1 cellular context compared by ENCODE assay signal in the genomic region with DNA sequence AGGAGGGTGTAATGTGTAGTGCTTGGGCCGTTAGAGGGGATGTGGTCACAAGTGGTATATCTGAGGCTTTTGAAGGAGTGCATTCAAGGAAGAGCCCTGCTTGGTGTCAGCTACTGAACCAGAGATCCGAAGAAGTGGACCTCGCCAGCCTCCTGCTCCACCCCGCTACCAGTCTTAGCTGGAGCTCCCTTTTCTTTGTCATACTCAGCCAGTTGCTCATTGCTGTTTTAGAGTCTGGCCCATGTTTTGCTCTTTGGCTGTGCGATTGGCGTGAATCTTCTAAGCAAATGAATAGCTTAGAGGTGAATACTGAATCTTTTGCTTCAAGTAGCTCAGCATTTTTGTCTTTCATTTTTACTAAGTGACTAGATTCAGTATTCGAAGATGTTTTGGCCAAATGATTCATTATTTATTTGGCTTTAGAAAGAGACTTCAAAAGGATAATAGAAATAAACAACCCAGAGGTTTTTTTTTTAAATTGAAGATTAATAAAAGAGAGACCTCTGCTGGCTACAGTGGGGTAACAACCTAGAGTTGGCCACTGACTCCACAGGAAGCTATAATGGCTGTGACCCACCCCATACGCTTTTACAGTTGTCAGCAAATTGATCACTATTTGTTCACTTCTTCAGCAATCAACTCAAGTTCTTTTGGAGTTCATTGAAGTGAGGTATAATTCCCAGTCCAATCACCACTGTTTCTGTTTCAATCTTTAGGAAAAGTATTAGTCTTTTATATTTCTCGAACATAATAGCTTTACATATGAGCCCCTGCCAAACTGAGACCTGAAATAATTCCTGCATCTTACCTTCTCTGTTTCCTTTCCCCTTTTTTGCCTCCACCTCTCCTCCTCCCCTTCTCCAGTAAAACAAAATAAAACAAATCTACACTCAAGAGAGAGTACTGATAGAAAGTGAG.
TF ChIP-seq lines count a peak whose summit lies in the region.

No MANE protein-coding gene starts in this region.

TF ChIP-seq in GM12878, 131 proteins besides CTCF, POLR2A, EP300 and RAD21:
- TF ChIP-seq ASH2L (IDR thresholded peaks at IDR 0.05; ENCODE audit: borderline replicate concordance, low read depth) (no peak), RUNX3 (IDR thresholded peaks at IDR 0.05; ENCODE audit: low read length) (peak; percentile 91), NFIC (IDR thresholded peaks at IDR 0.05; ENCODE audit: low read depth, low read length) (peak; percentile 70), STAT3 (IDR thresholded peaks at IDR 0.05; ENCODE audit: low read depth, low read length) (no peak), KDM1A (IDR thresholded peaks at IDR 0.05; ENCODE audit: borderline replicate concordance) (no peak), SRF (IDR thresholded peaks at IDR 0.05; ENCODE audit: low read depth in 2 of 2, low read length in 2 of 2) (no peak), IKZF2 (IDR thresholded peaks at IDR 0.05) (peak in 1 of 2 experiments; percentile 43; a peak in 3 of 4 replicates), IKZF1 (conservative IDR thresholded peaks at IDR 0.05) (peak; percentile 59), ZNF207 (IDR thresholded peaks at IDR 0.05; ENCODE audit: borderline replicate concordance) (peak; percentile 64; the same call in 1 of the 2 replicates), FOXM1 (IDR thresholded peaks at IDR 0.05; ENCODE audit: low read depth, low read length) (0 out of 2 replicates have a peak, but pooled peaks have one; percentile 58), CBFB (IDR thresholded peaks at IDR 0.05; ENCODE audit: low read depth) (0 out of 2 replicates have a peak, but pooled peaks have one; percentile 16), POLR2AphosphoS5 (IDR thresholded peaks at IDR 0.05; ENCODE audit: low read length) (peak; percentile 55; the same call in 1 of the 2 replicates), SREBF2 (IDR thresholded peaks at IDR 0.05; ENCODE audit: low read length) (no peak), WRNIP1 (IDR thresholded peaks at IDR 0.05; ENCODE audit: borderline replicate concordance, low read depth, low read length) (no peak), BCL11A (IDR thresholded peaks at IDR 0.05; ENCODE audit: low read depth, low read length) (peak; percentile 26; the same call in 1 of the 2 replicates), SMAD1 (IDR thresholded peaks at IDR 0.05; ENCODE audit: low read depth, partially characterized antibody) (peak; percentile 25), SUPT20H (IDR thresholded peaks at IDR 0.05; ENCODE audit: borderline replicate concordance, control insufficient read depth, low read depth, low read length) (no peak), CREM (IDR thresholded peaks at IDR 0.05; ENCODE audit: low read depth) (0 out of 2 replicates have a peak, but pooled peaks have one; percentile 26), ZNF384 (IDR thresholded peaks at IDR 0.05; ENCODE audit: borderline replicate concordance, low read depth, low read length) (peak; percentile 83), PML (IDR thresholded peaks at IDR 0.05; ENCODE audit: low read length) (0 out of 2 replicates have a peak, but pooled peaks have one; percentile 50), CBX5 (IDR thresholded peaks at IDR 0.05; ENCODE audit: low read depth) (no peak), TAF1 (IDR thresholded peaks at IDR 0.05; ENCODE audit: borderline replicate concordance, low read depth, low read length) (0 out of 2 replicates have a peak, but pooled peaks have one; percentile 37), RB1 (IDR thresholded peaks at IDR 0.05; ENCODE audit: borderline replicate concordance) (peak; percentile 62; the same call in 1 of the 2 replicates), YY1 (IDR thresholded peaks at IDR 0.05; ENCODE audit: low read depth, low read length) (peak; percentile 50; the same call in 1 of the 2 replicates), ATF7 (IDR thresholded peaks at IDR 0.05; ENCODE audit: low read depth) (peak; percentile 4; the same call in 1 of the 2 replicates), STAT1 (conservative IDR thresholded peaks at IDR 0.05) (peak; percentile 31; the same call in 1 of the 2 replicates), CHD1 (IDR thresholded peaks at IDR 0.05; ENCODE audit: low read depth, low read length) (no peak), HCFC1 (IDR thresholded peaks at IDR 0.05; ENCODE audit: low read length) (no peak), MTA3 (IDR thresholded peaks at IDR 0.05; ENCODE audit: borderline replicate concordance, low read length) (peak; percentile 59; the same call in 1 of the 2 replicates)
- TF ChIP-seq, protein P1, sequence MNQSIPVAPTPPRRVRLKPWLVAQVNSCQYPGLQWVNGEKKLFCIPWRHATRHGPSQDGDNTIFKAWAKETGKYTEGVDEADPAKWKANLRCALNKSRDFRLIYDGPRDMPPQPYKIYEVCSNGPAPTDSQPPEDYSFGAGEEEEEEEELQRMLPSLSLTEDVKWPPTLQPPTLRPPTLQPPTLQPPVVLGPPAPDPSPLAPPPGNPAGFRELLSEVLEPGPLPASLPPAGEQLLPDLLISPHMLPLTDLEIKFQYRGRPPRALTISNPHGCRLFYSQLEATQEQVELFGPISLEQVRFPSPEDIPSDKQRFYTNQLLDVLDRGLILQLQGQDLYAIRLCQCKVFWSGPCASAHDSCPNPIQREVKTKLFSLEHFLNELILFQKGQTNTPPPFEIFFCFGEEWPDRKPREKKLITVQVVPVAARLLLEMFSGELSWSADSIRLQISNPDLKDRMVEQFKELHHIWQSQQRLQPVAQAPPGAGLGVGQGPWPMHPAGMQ (IDR thresholded peaks at IDR 0.05; ENCODE audit: borderline replicate concordance): no peak
- TF ChIP-seq, protein P2, sequence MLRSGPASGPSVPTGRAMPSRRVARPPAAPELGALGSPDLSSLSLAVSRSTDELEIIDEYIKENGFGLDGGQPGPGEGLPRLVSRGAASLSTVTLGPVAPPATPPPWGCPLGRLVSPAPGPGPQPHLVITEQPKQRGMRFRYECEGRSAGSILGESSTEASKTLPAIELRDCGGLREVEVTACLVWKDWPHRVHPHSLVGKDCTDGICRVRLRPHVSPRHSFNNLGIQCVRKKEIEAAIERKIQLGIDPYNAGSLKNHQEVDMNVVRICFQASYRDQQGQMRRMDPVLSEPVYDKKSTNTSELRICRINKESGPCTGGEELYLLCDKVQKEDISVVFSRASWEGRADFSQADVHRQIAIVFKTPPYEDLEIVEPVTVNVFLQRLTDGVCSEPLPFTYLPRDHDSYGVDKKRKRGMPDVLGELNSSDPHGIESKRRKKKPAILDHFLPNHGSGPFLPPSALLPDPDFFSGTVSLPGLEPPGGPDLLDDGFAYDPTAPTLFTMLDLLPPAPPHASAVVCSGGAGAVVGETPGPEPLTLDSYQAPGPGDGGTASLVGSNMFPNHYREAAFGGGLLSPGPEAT (IDR thresholded peaks at IDR 0.05; ENCODE audit: low read depth): 0 out of 2 replicates have a peak, but pooled peaks have one; percentile 17
- TF ChIP-seq, protein P3, sequence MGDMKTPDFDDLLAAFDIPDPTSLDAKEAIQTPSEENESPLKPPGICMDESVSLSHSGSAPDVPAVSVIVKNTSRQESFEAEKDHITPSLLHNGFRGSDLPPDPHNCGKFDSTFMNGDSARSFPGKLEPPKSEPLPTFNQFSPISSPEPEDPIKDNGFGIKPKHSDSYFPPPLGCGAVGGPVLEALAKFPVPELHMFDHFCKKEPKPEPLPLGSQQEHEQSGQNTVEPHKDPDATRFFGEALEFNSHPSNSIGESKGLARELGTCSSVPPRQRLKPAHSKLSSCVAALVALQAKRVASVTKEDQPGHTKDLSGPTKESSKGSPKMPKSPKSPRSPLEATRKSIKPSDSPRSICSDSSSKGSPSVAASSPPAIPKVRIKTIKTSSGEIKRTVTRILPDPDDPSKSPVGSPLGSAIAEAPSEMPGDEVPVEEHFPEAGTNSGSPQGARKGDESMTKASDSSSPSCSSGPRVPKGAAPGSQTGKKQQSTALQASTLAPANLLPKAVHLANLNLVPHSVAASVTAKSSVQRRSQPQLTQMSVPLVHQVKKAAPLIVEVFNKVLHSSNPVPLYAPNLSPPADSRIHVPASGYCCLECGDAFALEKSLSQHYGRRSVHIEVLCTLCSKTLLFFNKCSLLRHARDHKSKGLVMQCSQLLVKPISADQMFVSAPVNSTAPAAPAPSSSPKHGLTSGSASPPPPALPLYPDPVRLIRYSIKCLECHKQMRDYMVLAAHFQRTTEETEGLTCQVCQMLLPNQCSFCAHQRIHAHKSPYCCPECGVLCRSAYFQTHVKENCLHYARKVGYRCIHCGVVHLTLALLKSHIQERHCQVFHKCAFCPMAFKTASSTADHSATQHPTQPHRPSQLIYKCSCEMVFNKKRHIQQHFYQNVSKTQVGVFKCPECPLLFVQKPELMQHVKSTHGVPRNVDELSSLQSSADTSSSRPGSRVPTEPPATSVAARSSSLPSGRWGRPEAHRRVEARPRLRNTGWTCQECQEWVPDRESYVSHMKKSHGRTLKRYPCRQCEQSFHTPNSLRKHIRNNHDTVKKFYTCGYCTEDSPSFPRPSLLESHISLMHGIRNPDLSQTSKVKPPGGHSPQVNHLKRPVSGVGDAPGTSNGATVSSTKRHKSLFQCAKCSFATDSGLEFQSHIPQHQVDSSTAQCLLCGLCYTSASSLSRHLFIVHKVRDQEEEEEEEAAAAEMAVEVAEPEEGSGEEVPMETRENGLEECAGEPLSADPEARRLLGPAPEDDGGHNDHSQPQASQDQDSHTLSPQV (IDR thresholded peaks at IDR 0.05): no peak
- TF ChIP-seq, protein P4, sequence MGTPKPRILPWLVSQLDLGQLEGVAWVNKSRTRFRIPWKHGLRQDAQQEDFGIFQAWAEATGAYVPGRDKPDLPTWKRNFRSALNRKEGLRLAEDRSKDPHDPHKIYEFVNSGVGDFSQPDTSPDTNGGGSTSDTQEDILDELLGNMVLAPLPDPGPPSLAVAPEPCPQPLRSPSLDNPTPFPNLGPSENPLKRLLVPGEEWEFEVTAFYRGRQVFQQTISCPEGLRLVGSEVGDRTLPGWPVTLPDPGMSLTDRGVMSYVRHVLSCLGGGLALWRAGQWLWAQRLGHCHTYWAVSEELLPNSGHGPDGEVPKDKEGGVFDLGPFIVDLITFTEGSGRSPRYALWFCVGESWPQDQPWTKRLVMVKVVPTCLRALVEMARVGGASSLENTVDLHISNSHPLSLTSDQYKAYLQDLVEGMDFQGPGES (IDR thresholded peaks at IDR 0.05): no peak
- TF ChIP-seq, protein P5, sequence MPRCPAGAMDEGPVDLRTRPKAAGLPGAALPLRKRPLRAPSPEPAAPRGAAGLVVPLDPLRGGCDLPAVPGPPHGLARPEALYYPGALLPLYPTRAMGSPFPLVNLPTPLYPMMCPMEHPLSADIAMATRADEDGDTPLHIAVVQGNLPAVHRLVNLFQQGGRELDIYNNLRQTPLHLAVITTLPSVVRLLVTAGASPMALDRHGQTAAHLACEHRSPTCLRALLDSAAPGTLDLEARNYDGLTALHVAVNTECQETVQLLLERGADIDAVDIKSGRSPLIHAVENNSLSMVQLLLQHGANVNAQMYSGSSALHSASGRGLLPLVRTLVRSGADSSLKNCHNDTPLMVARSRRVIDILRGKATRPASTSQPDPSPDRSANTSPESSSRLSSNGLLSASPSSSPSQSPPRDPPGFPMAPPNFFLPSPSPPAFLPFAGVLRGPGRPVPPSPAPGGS (IDR thresholded peaks at IDR 0.05; ENCODE audit: borderline replicate concordance, insufficient read depth, low read depth, low read length, poor library complexity, severe bottlenecking): no peak
- TF ChIP-seq, protein P6, sequence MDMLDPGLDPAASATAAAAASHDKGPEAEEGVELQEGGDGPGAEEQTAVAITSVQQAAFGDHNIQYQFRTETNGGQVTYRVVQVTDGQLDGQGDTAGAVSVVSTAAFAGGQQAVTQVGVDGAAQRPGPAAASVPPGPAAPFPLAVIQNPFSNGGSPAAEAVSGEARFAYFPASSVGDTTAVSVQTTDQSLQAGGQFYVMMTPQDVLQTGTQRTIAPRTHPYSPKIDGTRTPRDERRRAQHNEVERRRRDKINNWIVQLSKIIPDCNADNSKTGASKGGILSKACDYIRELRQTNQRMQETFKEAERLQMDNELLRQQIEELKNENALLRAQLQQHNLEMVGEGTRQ (IDR thresholded peaks at IDR 0.05; ENCODE audit: borderline replicate concordance, low read depth, low read length): no peak
- TF ChIP-seq, protein P7, sequence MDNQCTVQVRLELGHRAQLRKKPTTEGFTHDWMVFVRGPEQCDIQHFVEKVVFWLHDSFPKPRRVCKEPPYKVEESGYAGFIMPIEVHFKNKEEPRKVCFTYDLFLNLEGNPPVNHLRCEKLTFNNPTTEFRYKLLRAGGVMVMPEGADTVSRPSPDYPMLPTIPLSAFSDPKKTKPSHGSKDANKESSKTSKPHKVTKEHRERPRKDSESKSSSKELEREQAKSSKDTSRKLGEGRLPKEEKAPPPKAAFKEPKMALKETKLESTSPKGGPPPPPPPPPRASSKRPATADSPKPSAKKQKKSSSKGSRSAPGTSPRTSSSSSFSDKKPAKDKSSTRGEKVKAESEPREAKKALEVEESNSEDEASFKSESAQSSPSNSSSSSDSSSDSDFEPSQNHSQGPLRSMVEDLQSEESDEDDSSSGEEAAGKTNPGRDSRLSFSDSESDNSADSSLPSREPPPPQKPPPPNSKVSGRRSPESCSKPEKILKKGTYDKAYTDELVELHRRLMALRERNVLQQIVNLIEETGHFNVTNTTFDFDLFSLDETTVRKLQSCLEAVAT (IDR thresholded peaks at IDR 0.05): peak; percentile 61
